In the genomic region with DNA sequence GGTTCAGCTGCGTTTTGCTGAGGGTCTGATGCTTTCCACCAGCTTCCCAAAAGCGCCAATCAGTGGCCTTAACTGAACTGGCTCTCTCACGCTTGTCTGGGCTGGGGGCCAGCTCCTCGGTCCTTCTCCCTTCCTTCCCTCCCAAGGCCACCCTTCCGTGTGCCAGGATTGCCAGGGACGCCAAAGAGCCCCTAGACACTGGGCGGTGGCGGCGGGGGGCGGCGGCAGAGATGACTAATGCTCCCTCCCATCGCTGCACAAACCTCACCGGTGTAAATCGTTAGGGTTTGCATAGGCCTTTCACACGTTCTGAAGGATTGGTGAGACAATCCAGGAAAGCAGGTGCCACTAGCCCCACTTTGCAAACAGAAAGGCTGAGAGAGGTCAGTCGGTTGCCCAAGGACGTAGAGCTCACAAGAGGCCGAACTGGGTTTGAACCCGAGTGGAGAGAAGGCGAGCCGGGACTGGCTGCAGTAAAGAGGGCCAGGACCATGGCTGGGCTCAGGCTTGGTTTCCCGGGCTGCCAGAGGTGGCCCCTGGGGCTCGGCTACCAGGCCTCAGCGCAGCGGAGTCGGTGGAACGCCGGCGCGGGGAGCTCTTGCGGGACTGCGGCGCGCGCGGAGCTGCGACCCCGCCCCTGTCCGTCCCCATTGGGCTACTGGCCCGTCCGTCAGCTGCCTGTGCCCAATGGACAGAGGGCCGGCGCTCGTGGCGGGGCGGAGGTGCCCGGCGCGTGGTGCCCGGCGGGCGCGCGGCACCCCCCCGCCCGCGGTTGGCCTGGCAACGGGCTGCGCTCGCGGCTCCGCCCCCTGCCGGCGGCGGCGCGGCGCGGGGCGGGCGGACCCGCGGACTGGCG, we compare ENCODE assay signal across 7 cellular contexts. TPM values are rescaled to one million over a fixed set of nuclear protein-coding genes. Genes with fewer than 3 reads are reported as not detected.
A peak's percentile ranks its signal among the peaks of the same experiment; 100 is the strongest.
DNase-seq lines count a peak whose midpoint lies in the region; ATAC-seq lines count a peak whose summit lies in the region.

No MANE protein-coding gene starts in this region.

- ATAC-seq in GM18511 (IDR thresholded peaks at IDR 0.05; ENCODE audit: unreplicated experiment) (peak; percentile 91), HG03135 (IDR thresholded peaks at IDR 0.05; ENCODE audit: unreplicated experiment) (peak; percentile 69), left lobe of liver (peak; percentile 99)

- DNase-seq in NCI-H510A treated with DMSO at 0.1 percent for 48 hours (lab: John Stamatoyannopoulos, UW) (peak; percentile 73), dedifferentiated amniotic fluid mesenchymal stem cell (ENCODE audit: extremely low spot score) (peak; percentile 85), left lobe of liver (ENCODE audit: low spot score) (peak; percentile 95)
- DNase-seq in activated CD4-positive, alpha-beta T cell treated with anti-CD3 and anti-CD28 coated beads, Interleukin-2, amount 50 U/mL, for 1 hour, result peak; percentile 85
- peak; percentile 76 to 91 for DNase-seq in stimulated activated CD4-positive, alpha-beta T cell treated with anti-CD3 and anti-CD28 coated beads, Interleukin-1b, Interleukin-23, amount 100 ng/mL, for 4 hours (ENCODE audit: low read depth in 2 of 2)

RNA-seq across cellular contexts. Expression of a gene that starts 0.6 kb away (rescaled TPM):
- 0.33 TPM for total RNA-seq in left lobe of liver

Comparison
In these comparisons a context has a peak if more than half of its experiments do, and no peak if none do; other contexts are left out.
1. Peak in every context shown above with its lines: DNase-seq and ATAC-seq.